ENCODE assay signal across 8 cellular contexts in genomic region chr5:173094012-173094661, GRCh38. TPM values are rescaled to one million over a fixed set of nuclear protein-coding genes. Genes with fewer than 3 reads are reported as not detected.
A peak's percentile ranks its signal among the peaks of the same experiment; 100 is the strongest.
DNase-seq lines count a peak whose midpoint lies in the region; ATAC-seq and TF ChIP-seq lines count a peak whose summit lies in the region.

No MANE protein-coding gene starts in this region.

- peak overlapping the region; percentile 66 for H3K27ac Mint-ChIP-seq in mesothelial cell of epicardium

- H3K4me1 Mint-ChIP-seq in mesothelial cell of epicardium, result peaks cover 14% of the 10 kb centered on the region

- H3K4me3 ChIP-seq in AG10803 (ENCODE audit: low read length), result no peak overlapping the region

- TF ChIP-seq CTCF in AG10803 (conservative IDR thresholded peaks at IDR 0.05; ENCODE audit: low read length) (no peak), mesothelial cell of epicardium (IDR thresholded peaks at IDR 0.05; ENCODE audit: unreplicated experiment) (no peak)

- ATAC-seq in HG03139 (IDR thresholded peaks at IDR 0.05; ENCODE audit: unreplicated experiment) (no peak), HG02759 (IDR thresholded peaks at IDR 0.05; ENCODE audit: unreplicated experiment) (no peak)

- no peaks in the 10 kb centered on the region for H3K27me3 Mint-ChIP-seq in mesothelial cell of epicardium (ENCODE audit: low read depth)

- H3K9me3 Mint-ChIP-seq in mesothelial cell of epicardium, result peaks cover 3% of the 10 kb centered on the region

- DNase-seq in AG10803 (ENCODE audit: low read depth) (peak; percentile 18), LoVo (ENCODE audit: low spot score) (peak; percentile 84), dermis blood vessel endothelial cell (peak; percentile 91), mesothelial cell of epicardium (ENCODE audit: low spot score in 2 of 2, unreplicated experiment in 2 of 2) (no peak), iPS-NIHi7 (ENCODE audit: extremely low spot score) (no peak)
- no peak for DNase-seq in activated CD8-positive, alpha-beta memory T cell treated with anti-CD3 and anti-CD28 coated beads for 24 hours

- no peak overlapping the region for H3K4me3 Mint-ChIP-seq in mesothelial cell of epicardium

- peaks cover 15% of the 10 kb centered on the region for H3K36me3 Mint-ChIP-seq in mesothelial cell of epicardium

RNA-seq across cellular contexts. Expression of gene CREBRF, which starts 38.0 kb away (rescaled TPM):
- total RNA-seq in dermis blood vessel endothelial cell (25.5 and 31.7 TPM in 2 replicates), mesothelial cell of epicardium (17.8 to 20.3 TPM (median 19.1 TPM) in 3 replicates)

RNA-seq across cellular contexts. Expression of gene BNIP1, which starts 50.2 kb away (rescaled TPM):
- 13.9 and 19.7 TPM in 2 replicates for total RNA-seq in dermis blood vessel endothelial cell
- 10.8 to 12.2 TPM (median 11.2 TPM) in 3 replicates for total RNA-seq in mesothelial cell of epicardium

Comparison
In these comparisons a context has a peak if more than half of its experiments do, and no peak if none do; other contexts are left out.
1. DNase-seq: peak in AG10803 (single experiment), LoVo (single experiment) and dermis blood vessel endothelial cell (single experiment); none in mesothelial cell of epicardium (0 of 2), activated CD8-positive, alpha-beta memory T cell treated with anti-CD3 and anti-CD28 coated beads for 24 hours (single experiment) and iPS-NIHi7 (single experiment).